ENCODE assay signal across 13 cellular contexts in genomic region chr22:20113551-20114310, GRCh38. TPM values are rescaled to one million over a fixed set of nuclear protein-coding genes. Genes with fewer than 3 reads are reported as not detected.
A peak's percentile ranks its signal among the peaks of the same experiment; 100 is the strongest.
DNase-seq lines count a peak whose midpoint lies in the region; ATAC-seq and TF ChIP-seq lines count a peak whose summit lies in the region.
"Had no signal": no experiment of that assay in that cellular context is flagged by ENCODE, and none has a peak within 500 bp of the region (broad histone marks: within the 10 kb centered on the region; RNA-seq: fewer than 3 reads in every experiment).

No MANE protein-coding gene starts in this region.

- H4K20me1 ChIP-seq in OCI-LY7 (ENCODE audit: insufficient read depth, low read length) = no peaks in the 10 kb centered on the region

- no peak overlapping the region for H3K27ac ChIP-seq in OCI-LY7 (ENCODE audit: low read depth, low read length, poor library complexity, severe bottlenecking)

- CTCF ChIA-PET in activated CD4-positive, alpha-beta memory T cell treated with anti-CD3 and anti-CD28 coated beads for 36 hours (lab: Charles Lee) = no interaction called here
- CTCF ChIA-PET in OCI-LY7 (lab: Charles Lee; ENCODE audit: unreplicated experiment) = no interaction called here

- ATAC-seq in activated T-cell treated with anti-CD3 and anti-CD28 coated beads, Interleukin-2, amount 50 U/mL, for 4 hours = no peak
- no peak for ATAC-seq in stimulated activated effector memory CD8-positive, alpha-beta T cell treated with anti-CD3 and anti-CD28 coated beads, Interleukin-12 subunit alpha, Interleukin-12 subunit beta, amount 100 ng/mL, for 72 hours
- ATAC-seq in GM19452 (IDR thresholded peaks at IDR 0.05; ENCODE audit: unreplicated experiment) = no peak
- ATAC-seq in GM21447 (IDR thresholded peaks at IDR 0.05; ENCODE audit: unreplicated experiment) = no peak

- H3K4me3 ChIP-seq in OCI-LY7 (ENCODE audit: low read depth, low read length, poor library complexity, severe bottlenecking) = no peak overlapping the region

- H3K9me3 Mint-ChIP-seq in activated T-cell treated with anti-CD3 and anti-CD28 coated beads, Interleukin-2, amount 50 U/mL, for 4 hours = no peaks in the 10 kb centered on the region
- H3K9me3 Mint-ChIP-seq in activated CD4-positive, alpha-beta memory T cell treated with anti-CD3 and anti-CD28 coated beads for 36 hours = no peaks in the 10 kb centered on the region
- no peaks in the 10 kb centered on the region for H3K9me3 Mint-ChIP-seq in endothelial cell (ENCODE audit: unreplicated experiment)
- no peaks in the 10 kb centered on the region for H3K9me3 Mint-ChIP-seq in stimulated activated effector memory CD8-positive, alpha-beta T cell treated with anti-CD3 and anti-CD28 coated beads, Interleukin-12 subunit alpha, Interleukin-12 subunit beta, amount 100 ng/mL, for 72 hours
- H3K9me3 Mint-ChIP-seq: memory B cell had no signal

- peaks cover 9% of the 10 kb centered on the region for H3K36me3 Mint-ChIP-seq in activated T-cell treated with anti-CD3 and anti-CD28 coated beads, Interleukin-2, amount 50 U/mL, for 4 hours (ENCODE audit: insufficient read depth)
- peaks cover 27% of the 10 kb centered on the region for H3K36me3 Mint-ChIP-seq in activated CD4-positive, alpha-beta memory T cell treated with anti-CD3 and anti-CD28 coated beads for 36 hours
- H3K36me3 Mint-ChIP-seq in endothelial cell (ENCODE audit: low read depth, unreplicated experiment) = peaks cover 5% of the 10 kb centered on the region
- H3K36me3 Mint-ChIP-seq in stimulated activated effector memory CD8-positive, alpha-beta T cell treated with anti-CD3 and anti-CD28 coated beads, Interleukin-12 subunit alpha, Interleukin-12 subunit beta, amount 100 ng/mL, for 72 hours = peaks cover 99% of the 10 kb centered on the region

- no peak overlapping the region for H3K4me2 ChIP-seq in OCI-LY7 (ENCODE audit: low read length)

- DNase-seq in activated T-cell treated with anti-CD3 and anti-CD28 coated beads, Interleukin-2, amount 50 U/mL, for 4 hours = no peak
- no peak for DNase-seq in activated T-cell treated with anti-CD3 and anti-CD28 coated beads, Interleukin-2, amount 50 U/mL, for 48 hours
- DNase-seq in activated CD4-positive, alpha-beta memory T cell treated with anti-CD3 and anti-CD28 coated beads for 36 hours = no peak
- DNase-seq in endothelial cell (ENCODE audit: low spot score) = no peak
- no peak for DNase-seq in stimulated activated effector memory CD8-positive, alpha-beta T cell treated with anti-CD3 and anti-CD28 coated beads, Interleukin-12 subunit alpha, Interleukin-12 subunit beta, amount 100 ng/mL, for 72 hours (ENCODE audit: low spot score in 2 of 2)
- no peak for DNase-seq in OCI-LY7 (ENCODE audit: low spot score)
- DNase-seq: activated CD8-positive, alpha-beta memory T cell treated with anti-CD3 and anti-CD28 coated beads, Interleukin-2, amount 50 U/mL, for 4 hours; DMS53; MM.1S; SIG-M5 had no signal

- H2AFZ ChIP-seq in OCI-LY7 (ENCODE audit: low read length) = no peak overlapping the region

- peak overlapping the region; percentile 45 for H3K27ac Mint-ChIP-seq in activated CD4-positive, alpha-beta memory T cell treated with anti-CD3 and anti-CD28 coated beads for 36 hours
- H3K27ac Mint-ChIP-seq in endothelial cell (ENCODE audit: unreplicated experiment) = peak overlapping the region; percentile 57
- peak overlapping the region; percentile 97 for H3K27ac Mint-ChIP-seq in stimulated activated effector memory CD8-positive, alpha-beta T cell treated with anti-CD3 and anti-CD28 coated beads, Interleukin-12 subunit alpha, Interleukin-12 subunit beta, amount 100 ng/mL, for 72 hours
- H3K27ac Mint-ChIP-seq: memory B cell had no signal

- H3K9me3 ChIP-seq in OCI-LY7 (ENCODE audit: low read length) = no peaks in the 10 kb centered on the region

- no peaks in the 10 kb centered on the region for H3K9me2 ChIP-seq in OCI-LY7 (ENCODE audit: insufficient read depth, low read length)

- H3K79me2 ChIP-seq in OCI-LY7 (ENCODE audit: insufficient read depth, low read depth, low read length) = peaks cover 31% of the 10 kb centered on the region

- H3K27me3 Mint-ChIP-seq in activated T-cell treated with anti-CD3 and anti-CD28 coated beads, Interleukin-2, amount 50 U/mL, for 4 hours (ENCODE audit: low read depth) = no peaks in the 10 kb centered on the region
- H3K27me3 Mint-ChIP-seq in activated CD4-positive, alpha-beta memory T cell treated with anti-CD3 and anti-CD28 coated beads for 36 hours = no peaks in the 10 kb centered on the region
- peaks cover 11% of the 10 kb centered on the region for H3K27me3 Mint-ChIP-seq in endothelial cell (ENCODE audit: unreplicated experiment)
- H3K27me3 Mint-ChIP-seq: memory B cell had no signal

- intact Hi-C loops in activated CD4-positive, alpha-beta memory T cell treated with anti-CD3 and anti-CD28 coated beads for 36 hours (cut with micrococcal nuclease) = no loop called here
- intact Hi-C loops in OCI-LY7 (cut with micrococcal nuclease; ENCODE audit: unreplicated experiment) = no loop called here

- H3K4me3 Mint-ChIP-seq in activated T-cell treated with anti-CD3 and anti-CD28 coated beads, Interleukin-2, amount 50 U/mL, for 4 hours = peak overlapping the region; percentile 24
- no peak overlapping the region for H3K4me3 Mint-ChIP-seq in activated CD4-positive, alpha-beta memory T cell treated with anti-CD3 and anti-CD28 coated beads for 36 hours
- no peak overlapping the region for H3K4me3 Mint-ChIP-seq in endothelial cell (ENCODE audit: unreplicated experiment)
- H3K4me3 Mint-ChIP-seq in stimulated activated effector memory CD8-positive, alpha-beta T cell treated with anti-CD3 and anti-CD28 coated beads, Interleukin-12 subunit alpha, Interleukin-12 subunit beta, amount 100 ng/mL, for 72 hours = no peak overlapping the region
- H3K4me3 Mint-ChIP-seq: memory B cell had no signal

- POLR2A ChIA-PET in activated CD4-positive, alpha-beta memory T cell treated with anti-CD3 and anti-CD28 coated beads for 36 hours (lab: Charles Lee) = no interaction called here
- POLR2A ChIA-PET in OCI-LY7 (lab: Charles Lee) = no interaction called here

- H3K4me1 Mint-ChIP-seq in activated T-cell treated with anti-CD3 and anti-CD28 coated beads, Interleukin-2, amount 50 U/mL, for 4 hours (ENCODE audit: low read depth) = peaks cover 17% of the 10 kb centered on the region
- peaks cover 22% of the 10 kb centered on the region for H3K4me1 Mint-ChIP-seq in activated CD4-positive, alpha-beta memory T cell treated with anti-CD3 and anti-CD28 coated beads for 36 hours (ENCODE audit: low read depth)
- peaks cover 18% of the 10 kb centered on the region for H3K4me1 Mint-ChIP-seq in endothelial cell (ENCODE audit: unreplicated experiment)
- peaks cover 47% of the 10 kb centered on the region for H3K4me1 Mint-ChIP-seq in stimulated activated effector memory CD8-positive, alpha-beta T cell treated with anti-CD3 and anti-CD28 coated beads, Interleukin-12 subunit alpha, Interleukin-12 subunit beta, amount 100 ng/mL, for 72 hours

- BruUV-seq in OCI-LY7 (replicated peaks; lab: Mats Ljungman, UMichigan) = no TSS peak

- H3K4me1 ChIP-seq in OCI-LY7 (ENCODE audit: insufficient read depth, low read length, poor library complexity, severe bottlenecking) = peaks cover 33% of the 10 kb centered on the region

- TF ChIP-seq CTCF in endothelial cell (IDR thresholded peaks at IDR 0.05; ENCODE audit: unreplicated experiment) (no peak), OCI-LY7 (conservative IDR thresholded peaks at IDR 0.05; ENCODE audit: low read length) (no peak)

- H3K36me3 ChIP-seq in OCI-LY7 (ENCODE audit: insufficient read depth, low read length) = peaks cover 84% of the 10 kb centered on the region

RNA-seq across cellular contexts. Expression of gene RANBP1, which starts 2.2 kb away (rescaled TPM):
- 100 to 1,000 TPM; 453 to 533 (median 503) TPM for total RNA-seq in activated T-cell treated with anti-CD3 and anti-CD28 coated beads, Interleukin-2, amount 50 U/mL, for 4 hours
- total RNA-seq in activated CD4-positive, alpha-beta memory T cell treated with anti-CD3 and anti-CD28 coated beads for 36 hours = 100 to 1,000 TPM; 359 to 372 TPM
- total RNA-seq in endothelial cell (ENCODE audit: unreplicated experiment) (142 TPM), OCI-LY7 (2022) (398 and 406 TPM in 2 replicates)
- total RNA-seq in OCI-LY7 (2014; rRNA removed; shearing (Covaris generic)) = 570 and 652 TPM in 2 replicates

RNA-seq across cellular contexts. Expression of gene TRMT2A, which starts 3.3 kb away (rescaled TPM):
- 100 to 1,000 TPM; 143 to 161 (median 146) TPM for total RNA-seq in activated T-cell treated with anti-CD3 and anti-CD28 coated beads, Interleukin-2, amount 50 U/mL, for 4 hours
- total RNA-seq in activated CD4-positive, alpha-beta memory T cell treated with anti-CD3 and anti-CD28 coated beads for 36 hours = 10 to 100 TPM; 70.6 to 75.8 TPM
- total RNA-seq in endothelial cell (ENCODE audit: unreplicated experiment) (44.8 TPM), OCI-LY7 (2022) (97.5 and 104 TPM in 2 replicates)
- 118 and 126 TPM in 2 replicates for total RNA-seq in OCI-LY7 (2014; rRNA removed; shearing (Covaris generic))

RNA-seq across cellular contexts. Expression of gene ZDHHC8, which starts 17.9 kb away (rescaled TPM):
- total RNA-seq in activated T-cell treated with anti-CD3 and anti-CD28 coated beads, Interleukin-2, amount 50 U/mL, for 4 hours = 10 to 100 TPM; 88.2 to 99.5 (median 89.5) TPM
- total RNA-seq in activated CD4-positive, alpha-beta memory T cell treated with anti-CD3 and anti-CD28 coated beads for 36 hours = 10 to 100 TPM; 46.3 to 46.5 TPM
- total RNA-seq in endothelial cell (ENCODE audit: unreplicated experiment) (118 TPM), OCI-LY7 (2022) (9.6 and 16.7 TPM in 2 replicates)
- 1.8 and 2.3 TPM in 2 replicates for total RNA-seq in OCI-LY7 (2014; rRNA removed; shearing (Covaris generic))

RNA-seq across cellular contexts. Expression of gene DGCR8, which starts 33.7 kb away (rescaled TPM):
- 10 to 100 TPM; 56.2 to 65.3 (median 60.9) TPM for total RNA-seq in activated T-cell treated with anti-CD3 and anti-CD28 coated beads, Interleukin-2, amount 50 U/mL, for 4 hours
- 10 to 100 TPM; 33.4 to 34.3 TPM for total RNA-seq in activated CD4-positive, alpha-beta memory T cell treated with anti-CD3 and anti-CD28 coated beads for 36 hours
- total RNA-seq in endothelial cell (ENCODE audit: unreplicated experiment) (46.6 TPM), OCI-LY7 (2022) (68.2 and 75.6 TPM in 2 replicates)
- 49.5 and 53.4 TPM in 2 replicates for total RNA-seq in OCI-LY7 (2014; rRNA removed; shearing (Covaris generic))

RNA-seq across cellular contexts. Expression of gene CCDC188, which starts 37.1 kb away (rescaled TPM):
- total RNA-seq in activated T-cell treated with anti-CD3 and anti-CD28 coated beads, Interleukin-2, amount 50 U/mL, for 4 hours = not detected
- under 1 TPM in 1 of 2 experiments, not detected in 1; 0.52 TPM for total RNA-seq in activated CD4-positive, alpha-beta memory T cell treated with anti-CD3 and anti-CD28 coated beads for 36 hours
- total RNA-seq in endothelial cell (ENCODE audit: unreplicated experiment) (not detected), OCI-LY7 (2022) (not detected in 2 replicates)
- total RNA-seq in OCI-LY7 (2014; rRNA removed; shearing (Covaris generic)) = not detected in 2 replicates

Comparison
In these comparisons a context has a peak if more than half of its experiments do, and no peak if none do; other contexts are left out.
1. H3K27ac Mint-ChIP-seq: peak in every context shown above with its lines; median percentile 97 in stimulated activated effector memory CD8-positive, alpha-beta T cell treated with anti-CD3 and anti-CD28 coated beads, Interleukin-12 subunit alpha, Interleukin-12 subunit beta, amount 100 ng/mL, for 72 hours; 57 in endothelial cell; 45 in activated CD4-positive, alpha-beta memory T cell treated with anti-CD3 and anti-CD28 coated beads for 36 hours.